1 cellular context compared by ENCODE assay signal in the genomic region with DNA sequence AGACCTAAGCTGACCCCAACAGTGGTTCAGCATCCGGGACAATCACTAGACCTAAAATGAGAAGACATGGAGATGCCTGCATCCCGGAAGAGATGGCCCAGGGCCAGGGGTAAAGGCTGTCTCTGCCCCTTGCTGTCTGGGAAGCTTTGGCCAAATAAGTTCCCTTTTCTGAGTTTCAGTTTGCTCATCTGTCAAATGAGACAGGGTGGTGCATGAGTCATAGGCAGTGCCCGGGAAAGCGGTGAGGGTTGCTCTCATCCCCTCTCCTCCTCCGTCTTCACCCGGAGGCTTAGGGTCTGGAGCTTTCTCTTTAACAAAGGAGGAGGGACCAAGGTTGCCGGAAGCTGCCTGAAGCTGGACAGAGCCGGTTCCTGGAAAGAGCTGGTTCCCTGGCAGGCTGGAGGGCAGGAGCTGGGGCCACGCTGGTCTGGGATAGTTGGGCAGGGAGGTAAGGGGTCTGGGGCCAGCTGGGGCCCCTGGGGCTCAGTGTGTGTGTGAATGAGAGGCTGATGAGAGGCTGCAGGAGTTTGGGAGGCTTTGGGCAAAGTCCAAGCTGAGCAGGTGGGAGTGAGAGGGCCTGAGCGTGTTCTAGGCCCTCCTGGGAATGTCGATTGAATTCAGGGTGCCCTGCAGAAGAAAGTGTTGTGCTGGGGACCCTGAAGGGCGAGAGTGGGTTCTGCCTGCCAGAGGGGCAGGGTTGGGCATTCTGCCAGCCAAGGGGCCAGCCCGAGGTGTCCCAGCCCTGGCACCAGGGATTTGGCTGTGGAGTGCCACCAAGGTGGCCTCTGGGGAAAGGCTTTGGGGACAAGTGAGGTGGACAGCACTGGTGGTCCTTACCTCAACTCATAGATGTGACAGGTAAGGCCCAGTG.
TF ChIP-seq lines count a peak whose summit lies in the region.

A gene with protein sequence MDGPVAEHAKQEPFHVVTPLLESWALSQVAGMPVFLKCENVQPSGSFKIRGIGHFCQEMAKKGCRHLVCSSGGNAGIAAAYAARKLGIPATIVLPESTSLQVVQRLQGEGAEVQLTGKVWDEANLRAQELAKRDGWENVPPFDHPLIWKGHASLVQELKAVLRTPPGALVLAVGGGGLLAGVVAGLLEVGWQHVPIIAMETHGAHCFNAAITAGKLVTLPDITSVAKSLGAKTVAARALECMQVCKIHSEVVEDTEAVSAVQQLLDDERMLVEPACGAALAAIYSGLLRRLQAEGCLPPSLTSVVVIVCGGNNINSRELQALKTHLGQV (plus strand): TSS at position 351 of the 871 bp plus-strand sequence. CDS start 5,603 bp downstream, outside the sequence.

TF ChIP-seq in GM12878, 131 proteins besides CTCF, POLR2A, EP300 and RAD21 (continued from another document and continues in another):
- TF ChIP-seq, protein P1, sequence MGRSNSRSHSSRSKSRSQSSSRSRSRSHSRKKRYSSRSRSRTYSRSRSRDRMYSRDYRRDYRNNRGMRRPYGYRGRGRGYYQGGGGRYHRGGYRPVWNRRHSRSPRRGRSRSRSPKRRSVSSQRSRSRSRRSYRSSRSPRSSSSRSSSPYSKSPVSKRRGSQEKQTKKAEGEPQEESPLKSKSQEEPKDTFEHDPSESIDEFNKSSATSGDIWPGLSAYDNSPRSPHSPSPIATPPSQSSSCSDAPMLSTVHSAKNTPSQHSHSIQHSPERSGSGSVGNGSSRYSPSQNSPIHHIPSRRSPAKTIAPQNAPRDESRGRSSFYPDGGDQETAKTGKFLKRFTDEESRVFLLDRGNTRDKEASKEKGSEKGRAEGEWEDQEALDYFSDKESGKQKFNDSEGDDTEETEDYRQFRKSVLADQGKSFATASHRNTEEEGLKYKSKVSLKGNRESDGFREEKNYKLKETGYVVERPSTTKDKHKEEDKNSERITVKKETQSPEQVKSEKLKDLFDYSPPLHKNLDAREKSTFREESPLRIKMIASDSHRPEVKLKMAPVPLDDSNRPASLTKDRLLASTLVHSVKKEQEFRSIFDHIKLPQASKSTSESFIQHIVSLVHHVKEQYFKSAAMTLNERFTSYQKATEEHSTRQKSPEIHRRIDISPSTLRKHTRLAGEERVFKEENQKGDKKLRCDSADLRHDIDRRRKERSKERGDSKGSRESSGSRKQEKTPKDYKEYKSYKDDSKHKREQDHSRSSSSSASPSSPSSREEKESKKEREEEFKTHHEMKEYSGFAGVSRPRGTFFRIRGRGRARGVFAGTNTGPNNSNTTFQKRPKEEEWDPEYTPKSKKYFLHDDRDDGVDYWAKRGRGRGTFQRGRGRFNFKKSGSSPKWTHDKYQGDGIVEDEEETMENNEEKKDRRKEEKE (IDR thresholded peaks at IDR 0.05), result no peak
- TF ChIP-seq IRF4 (IDR thresholded peaks at IDR 0.05; ENCODE audit: low read depth, low read length) (no peak), YY1 (IDR thresholded peaks at IDR 0.05; ENCODE audit: low read depth, low read length) (no peak), TARDBP (IDR thresholded peaks at IDR 0.05; ENCODE audit: borderline replicate concordance) (no peak), NR2C2 (IDR thresholded peaks at IDR 0.05; ENCODE audit: borderline replicate concordance, control insufficient read depth, insufficient read length, low read depth) (no peak), NBN (IDR thresholded peaks at IDR 0.05) (peak; percentile 54; the same call in 1 of the 2 replicates), ZNF217 (IDR thresholded peaks at IDR 0.05) (no peak), MEF2B (IDR thresholded peaks at IDR 0.05; ENCODE audit: partially characterized antibody, poor library complexity, severe bottlenecking) (peak; percentile 40), HDAC2 (IDR thresholded peaks at IDR 0.05) (no peak), ZNF274 (IDR thresholded peaks at IDR 0.05; ENCODE audit: insufficient read depth, insufficient read length) (no peak), STAT3 (IDR thresholded peaks at IDR 0.05; ENCODE audit: low read depth, low read length) (no peak), FOXM1 (IDR thresholded peaks at IDR 0.05; ENCODE audit: low read depth, low read length) (no peak), MYC (IDR thresholded peaks at IDR 0.05; ENCODE audit: insufficient read depth, insufficient read length, insufficient replicate concordance, low read length, severe bottlenecking) (no peak), CHD2 (IDR thresholded peaks at IDR 0.05; ENCODE audit: borderline replicate concordance, low read depth, low read length) (no peak), PML (IDR thresholded peaks at IDR 0.05; ENCODE audit: low read length) (no peak), TCF3 (IDR thresholded peaks at IDR 0.05; ENCODE audit: borderline replicate concordance, insufficient read depth, low read depth, low read length) (no peak), TBL1XR1 (IDR thresholded peaks at IDR 0.05; ENCODE audit: low read depth, low read length) (no peak; the same call in 1 of the 2 replicates), NR2C1 (IDR thresholded peaks at IDR 0.05) (no peak), EGR1 (IDR thresholded peaks at IDR 0.05; ENCODE audit: borderline replicate concordance in 1 of 2, low read depth in 2 of 2, low read length in 2 of 2) (no peak), CHD1 (IDR thresholded peaks at IDR 0.05; ENCODE audit: low read depth, low read length) (no peak), NFYA (IDR thresholded peaks at IDR 0.05; ENCODE audit: borderline replicate concordance, low read depth, low read length) (no peak), ESRRA (IDR thresholded peaks at IDR 0.05; ENCODE audit: low read length) (no peak), CREM (IDR thresholded peaks at IDR 0.05; ENCODE audit: low read depth) (no peak), NFXL1 (IDR thresholded peaks at IDR 0.05; ENCODE audit: borderline replicate concordance) (no peak), MTA2 (IDR thresholded peaks at IDR 0.05; ENCODE audit: low read depth) (peak; percentile 56; the same call in 1 of the 2 replicates), SP1 (IDR thresholded peaks at IDR 0.05; ENCODE audit: low read depth, low read length) (no peak)
- TF ChIP-seq, protein P2, sequence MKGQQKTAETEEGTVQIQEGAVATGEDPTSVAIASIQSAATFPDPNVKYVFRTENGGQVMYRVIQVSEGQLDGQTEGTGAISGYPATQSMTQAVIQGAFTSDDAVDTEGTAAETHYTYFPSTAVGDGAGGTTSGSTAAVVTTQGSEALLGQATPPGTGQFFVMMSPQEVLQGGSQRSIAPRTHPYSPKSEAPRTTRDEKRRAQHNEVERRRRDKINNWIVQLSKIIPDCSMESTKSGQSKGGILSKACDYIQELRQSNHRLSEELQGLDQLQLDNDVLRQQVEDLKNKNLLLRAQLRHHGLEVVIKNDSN (IDR thresholded peaks at IDR 0.05; ENCODE audit: borderline replicate concordance, extremely low read length, insufficient read depth, low read depth, low read length), result no peak
- TF ChIP-seq, protein P3, sequence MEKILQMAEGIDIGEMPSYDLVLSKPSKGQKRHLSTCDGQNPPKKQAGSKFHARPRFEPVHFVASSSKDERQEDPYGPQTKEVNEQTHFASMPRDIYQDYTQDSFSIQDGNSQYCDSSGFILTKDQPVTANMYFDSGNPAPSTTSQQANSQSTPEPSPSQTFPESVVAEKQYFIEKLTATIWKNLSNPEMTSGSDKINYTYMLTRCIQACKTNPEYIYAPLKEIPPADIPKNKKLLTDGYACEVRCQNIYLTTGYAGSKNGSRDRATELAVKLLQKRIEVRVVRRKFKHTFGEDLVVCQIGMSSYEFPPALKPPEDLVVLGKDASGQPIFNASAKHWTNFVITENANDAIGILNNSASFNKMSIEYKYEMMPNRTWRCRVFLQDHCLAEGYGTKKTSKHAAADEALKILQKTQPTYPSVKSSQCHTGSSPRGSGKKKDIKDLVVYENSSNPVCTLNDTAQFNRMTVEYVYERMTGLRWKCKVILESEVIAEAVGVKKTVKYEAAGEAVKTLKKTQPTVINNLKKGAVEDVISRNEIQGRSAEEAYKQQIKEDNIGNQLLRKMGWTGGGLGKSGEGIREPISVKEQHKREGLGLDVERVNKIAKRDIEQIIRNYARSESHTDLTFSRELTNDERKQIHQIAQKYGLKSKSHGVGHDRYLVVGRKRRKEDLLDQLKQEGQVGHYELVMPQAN (conservative IDR thresholded peaks at IDR 0.05), result no peak
- TF ChIP-seq, protein P4, sequence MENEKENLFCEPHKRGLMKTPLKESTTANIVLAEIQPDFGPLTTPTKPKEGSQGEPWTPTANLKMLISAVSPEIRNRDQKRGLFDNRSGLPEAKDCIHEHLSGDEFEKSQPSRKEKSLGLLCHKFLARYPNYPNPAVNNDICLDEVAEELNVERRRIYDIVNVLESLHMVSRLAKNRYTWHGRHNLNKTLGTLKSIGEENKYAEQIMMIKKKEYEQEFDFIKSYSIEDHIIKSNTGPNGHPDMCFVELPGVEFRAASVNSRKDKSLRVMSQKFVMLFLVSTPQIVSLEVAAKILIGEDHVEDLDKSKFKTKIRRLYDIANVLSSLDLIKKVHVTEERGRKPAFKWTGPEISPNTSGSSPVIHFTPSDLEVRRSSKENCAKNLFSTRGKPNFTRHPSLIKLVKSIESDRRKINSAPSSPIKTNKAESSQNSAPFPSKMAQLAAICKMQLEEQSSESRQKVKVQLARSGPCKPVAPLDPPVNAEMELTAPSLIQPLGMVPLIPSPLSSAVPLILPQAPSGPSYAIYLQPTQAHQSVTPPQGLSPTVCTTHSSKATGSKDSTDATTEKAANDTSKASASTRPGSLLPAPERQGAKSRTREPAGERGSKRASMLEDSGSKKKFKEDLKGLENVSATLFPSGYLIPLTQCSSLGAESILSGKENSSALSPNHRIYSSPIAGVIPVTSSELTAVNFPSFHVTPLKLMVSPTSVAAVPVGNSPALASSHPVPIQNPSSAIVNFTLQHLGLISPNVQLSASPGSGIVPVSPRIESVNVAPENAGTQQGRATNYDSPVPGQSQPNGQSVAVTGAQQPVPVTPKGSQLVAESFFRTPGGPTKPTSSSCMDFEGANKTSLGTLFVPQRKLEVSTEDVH (IDR thresholded peaks at IDR 0.05; ENCODE audit: low read depth, partially characterized antibody), result no peak
- TF ChIP-seq, protein P5, sequence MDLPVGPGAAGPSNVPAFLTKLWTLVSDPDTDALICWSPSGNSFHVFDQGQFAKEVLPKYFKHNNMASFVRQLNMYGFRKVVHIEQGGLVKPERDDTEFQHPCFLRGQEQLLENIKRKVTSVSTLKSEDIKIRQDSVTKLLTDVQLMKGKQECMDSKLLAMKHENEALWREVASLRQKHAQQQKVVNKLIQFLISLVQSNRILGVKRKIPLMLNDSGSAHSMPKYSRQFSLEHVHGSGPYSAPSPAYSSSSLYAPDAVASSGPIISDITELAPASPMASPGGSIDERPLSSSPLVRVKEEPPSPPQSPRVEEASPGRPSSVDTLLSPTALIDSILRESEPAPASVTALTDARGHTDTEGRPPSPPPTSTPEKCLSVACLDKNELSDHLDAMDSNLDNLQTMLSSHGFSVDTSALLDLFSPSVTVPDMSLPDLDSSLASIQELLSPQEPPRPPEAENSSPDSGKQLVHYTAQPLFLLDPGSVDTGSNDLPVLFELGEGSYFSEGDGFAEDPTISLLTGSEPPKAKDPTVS (IDR thresholded peaks at IDR 0.05; ENCODE audit: low read depth, low read length), result no peak
- TF ChIP-seq, protein P6, sequence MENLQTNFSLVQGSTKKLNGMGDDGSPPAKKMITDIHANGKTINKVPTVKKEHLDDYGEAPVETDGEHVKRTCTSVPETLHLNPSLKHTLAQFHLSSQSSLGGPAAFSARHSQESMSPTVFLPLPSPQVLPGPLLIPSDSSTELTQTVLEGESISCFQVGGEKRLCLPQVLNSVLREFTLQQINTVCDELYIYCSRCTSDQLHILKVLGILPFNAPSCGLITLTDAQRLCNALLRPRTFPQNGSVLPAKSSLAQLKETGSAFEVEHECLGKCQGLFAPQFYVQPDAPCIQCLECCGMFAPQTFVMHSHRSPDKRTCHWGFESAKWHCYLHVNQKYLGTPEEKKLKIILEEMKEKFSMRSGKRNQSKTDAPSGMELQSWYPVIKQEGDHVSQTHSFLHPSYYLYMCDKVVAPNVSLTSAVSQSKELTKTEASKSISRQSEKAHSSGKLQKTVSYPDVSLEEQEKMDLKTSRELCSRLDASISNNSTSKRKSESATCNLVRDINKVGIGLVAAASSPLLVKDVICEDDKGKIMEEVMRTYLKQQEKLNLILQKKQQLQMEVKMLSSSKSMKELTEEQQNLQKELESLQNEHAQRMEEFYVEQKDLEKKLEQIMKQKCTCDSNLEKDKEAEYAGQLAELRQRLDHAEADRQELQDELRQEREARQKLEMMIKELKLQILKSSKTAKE (IDR thresholded peaks at IDR 0.05; ENCODE audit: low read depth, poor library complexity, severe bottlenecking), result peak; percentile 30
- TF ChIP-seq, protein P7, sequence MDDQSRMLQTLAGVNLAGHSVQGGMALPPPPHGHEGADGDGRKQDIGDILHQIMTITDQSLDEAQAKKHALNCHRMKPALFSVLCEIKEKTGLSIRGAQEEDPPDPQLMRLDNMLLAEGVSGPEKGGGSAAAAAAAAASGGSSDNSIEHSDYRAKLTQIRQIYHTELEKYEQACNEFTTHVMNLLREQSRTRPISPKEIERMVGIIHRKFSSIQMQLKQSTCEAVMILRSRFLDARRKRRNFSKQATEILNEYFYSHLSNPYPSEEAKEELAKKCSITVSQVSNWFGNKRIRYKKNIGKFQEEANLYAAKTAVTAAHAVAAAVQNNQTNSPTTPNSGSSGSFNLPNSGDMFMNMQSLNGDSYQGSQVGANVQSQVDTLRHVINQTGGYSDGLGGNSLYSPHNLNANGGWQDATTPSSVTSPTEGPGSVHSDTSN (IDR thresholded peaks at IDR 0.05; ENCODE audit: insufficient replicate concordance, low read depth, low read length), result peak; percentile 79
- TF ChIP-seq, protein P8, sequence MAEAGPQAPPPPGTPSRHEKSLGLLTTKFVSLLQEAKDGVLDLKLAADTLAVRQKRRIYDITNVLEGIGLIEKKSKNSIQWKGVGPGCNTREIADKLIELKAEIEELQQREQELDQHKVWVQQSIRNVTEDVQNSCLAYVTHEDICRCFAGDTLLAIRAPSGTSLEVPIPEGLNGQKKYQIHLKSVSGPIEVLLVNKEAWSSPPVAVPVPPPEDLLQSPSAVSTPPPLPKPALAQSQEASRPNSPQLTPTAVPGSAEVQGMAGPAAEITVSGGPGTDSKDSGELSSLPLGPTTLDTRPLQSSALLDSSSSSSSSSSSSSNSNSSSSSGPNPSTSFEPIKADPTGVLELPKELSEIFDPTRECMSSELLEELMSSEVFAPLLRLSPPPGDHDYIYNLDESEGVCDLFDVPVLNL (IDR thresholded peaks at IDR 0.05; ENCODE audit: low read depth, low read length), result no peak
- TF ChIP-seq, protein P9, sequence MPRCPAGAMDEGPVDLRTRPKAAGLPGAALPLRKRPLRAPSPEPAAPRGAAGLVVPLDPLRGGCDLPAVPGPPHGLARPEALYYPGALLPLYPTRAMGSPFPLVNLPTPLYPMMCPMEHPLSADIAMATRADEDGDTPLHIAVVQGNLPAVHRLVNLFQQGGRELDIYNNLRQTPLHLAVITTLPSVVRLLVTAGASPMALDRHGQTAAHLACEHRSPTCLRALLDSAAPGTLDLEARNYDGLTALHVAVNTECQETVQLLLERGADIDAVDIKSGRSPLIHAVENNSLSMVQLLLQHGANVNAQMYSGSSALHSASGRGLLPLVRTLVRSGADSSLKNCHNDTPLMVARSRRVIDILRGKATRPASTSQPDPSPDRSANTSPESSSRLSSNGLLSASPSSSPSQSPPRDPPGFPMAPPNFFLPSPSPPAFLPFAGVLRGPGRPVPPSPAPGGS (IDR thresholded peaks at IDR 0.05; ENCODE audit: borderline replicate concordance, insufficient read depth, low read depth, low read length, poor library complexity, severe bottlenecking), result peak; percentile 41
- TF ChIP-seq, protein P10, sequence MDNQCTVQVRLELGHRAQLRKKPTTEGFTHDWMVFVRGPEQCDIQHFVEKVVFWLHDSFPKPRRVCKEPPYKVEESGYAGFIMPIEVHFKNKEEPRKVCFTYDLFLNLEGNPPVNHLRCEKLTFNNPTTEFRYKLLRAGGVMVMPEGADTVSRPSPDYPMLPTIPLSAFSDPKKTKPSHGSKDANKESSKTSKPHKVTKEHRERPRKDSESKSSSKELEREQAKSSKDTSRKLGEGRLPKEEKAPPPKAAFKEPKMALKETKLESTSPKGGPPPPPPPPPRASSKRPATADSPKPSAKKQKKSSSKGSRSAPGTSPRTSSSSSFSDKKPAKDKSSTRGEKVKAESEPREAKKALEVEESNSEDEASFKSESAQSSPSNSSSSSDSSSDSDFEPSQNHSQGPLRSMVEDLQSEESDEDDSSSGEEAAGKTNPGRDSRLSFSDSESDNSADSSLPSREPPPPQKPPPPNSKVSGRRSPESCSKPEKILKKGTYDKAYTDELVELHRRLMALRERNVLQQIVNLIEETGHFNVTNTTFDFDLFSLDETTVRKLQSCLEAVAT (IDR thresholded peaks at IDR 0.05), result peak; percentile 62; the same call in 1 of the 2 replicates
